In the genomic region with DNA sequence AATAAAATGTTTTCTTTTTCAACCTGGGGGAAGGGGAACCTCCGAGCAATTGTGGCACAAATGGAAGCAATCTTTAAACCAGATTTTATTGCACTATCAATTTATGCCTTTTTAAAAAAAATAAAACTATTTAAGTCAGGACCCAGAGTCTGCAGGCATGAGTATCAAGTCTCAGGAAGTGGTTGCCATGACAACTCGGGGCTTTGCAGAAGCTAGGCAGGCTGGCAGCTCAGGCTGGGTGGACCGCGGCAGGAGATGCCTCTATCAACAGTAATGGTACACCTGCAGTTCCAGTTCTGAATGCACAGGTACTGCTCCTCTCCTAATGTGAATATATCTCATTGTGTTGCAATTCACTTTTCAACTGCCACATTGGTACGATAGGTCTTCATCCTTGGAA, we compare ENCODE assay signal across 16 cellular contexts.
DNase-seq lines count a peak whose midpoint lies in the region; FAIRE-seq and TF ChIP-seq lines count a peak whose summit lies in the region.
"Had no signal": no experiment of that assay in that cellular context is flagged by ENCODE, and none has a peak within 500 bp of the region (broad histone marks: within the 10 kb centered on the region; RNA-seq: fewer than 3 reads in every experiment).

No MANE protein-coding gene starts in this region.

- DNase-seq in DMS53 (lab: John Stamatoyannopoulos, UW) (peak; percentile 54), DMS53 treated with DMSO at 0.1 percent for 48 hours (lab: John Stamatoyannopoulos, UW; ENCODE audit: unreplicated experiment) (no peak), MM.1S (peak; percentile 48), SJCRH30 (peak; percentile 8 to 16), mesendoderm (peak; percentile 48), thyroid gland (no peak), small intestine (no peak)
- no peak for DNase-seq in activated CD8-positive, alpha-beta memory T cell treated with anti-CD3 and anti-CD28 coated beads for 24 hours
- DNase-seq: activated CD4-positive, CD25-positive, alpha-beta regulatory T cell treated with anti-CD3 and anti-CD28 coated beads, Interleukin-2, amount 50 U/mL, for 72 hours; activated naive CD8-positive, alpha-beta T cell treated with anti-CD3 and anti-CD28 coated beads, Interleukin-2, amount 10 ng/mL, durations not matched to agents 7 days and 5 days; activated T-cell treated with anti-CD3 and anti-CD28 coated beads for 4 hours; CD4-positive, alpha-beta memory T cell; effector memory CD8-positive, alpha-beta T cell; immature natural killer cell; NCI-H1105 had no signal

- no peaks in the 10 kb centered on the region for H4K20me1 ChIP-seq in MM.1S (ENCODE audit: insufficient read depth, low read length)

- no peak overlapping the region for H4K5ac ChIP-seq in mesendoderm (ENCODE audit: low read length)

- H3K9ac ChIP-seq in MM.1S (ENCODE audit: low read length) (no peak overlapping the region), mesendoderm (ENCODE audit: low read length) (no peak overlapping the region)

- H3K9me3 ChIP-seq in MM.1S (replicated peaks; ENCODE audit: insufficient read depth, low read length) (no peaks in the 10 kb centered on the region), SJCRH30 (replicated peaks) (no peaks in the 10 kb centered on the region), thyroid gland (no peaks in the 10 kb centered on the region), small intestine (ENCODE audit: control insufficient read depth, low read depth) (no peaks in the 10 kb centered on the region)
- H3K9me3 ChIP-seq: vagina had no signal

- no peak for TF ChIP-seq CTCF in MM.1S (IDR thresholded peaks at IDR 0.05; ENCODE audit: low read length)
- TF ChIP-seq CTCF in thyroid gland (IDR thresholded peaks at IDR 0.05) = no peak

- no peak overlapping the region for H3K27ac ChIP-seq in MM.1S (ENCODE audit: low read length)
- H3K27ac ChIP-seq in SJCRH30 = no peak overlapping the region
- H3K27ac ChIP-seq in mesendoderm (ENCODE audit: low read depth, low read length) = no peak overlapping the region
- H3K27ac ChIP-seq in thyroid gland = no peak overlapping the region
- H3K27ac ChIP-seq in small intestine (ENCODE audit: low read depth in 1 of 2, low read length in 1 of 2) = no peak overlapping the region
- H3K27ac ChIP-seq: vagina had no signal

- H2AK5ac ChIP-seq in mesendoderm (ENCODE audit: low read length) = no peak overlapping the region

- H3K36me3 ChIP-seq in MM.1S (replicated peaks; ENCODE audit: insufficient read depth, low read length) (no peaks in the 10 kb centered on the region), SJCRH30 (no peaks in the 10 kb centered on the region), mesendoderm (ENCODE audit: control insufficient read depth, insufficient read depth, low read length) (no peaks in the 10 kb centered on the region), thyroid gland (no peaks in the 10 kb centered on the region), small intestine (ENCODE audit: control insufficient read depth in 2 of 2, insufficient read depth in 2 of 2, low read length in 2 of 2) (no peaks in the 10 kb centered on the region)
- H3K36me3 ChIP-seq: vagina had no signal

- H3K4me3 ChIP-seq in MM.1S (ENCODE audit: low read length) (no peak overlapping the region), SJCRH30 (no peak overlapping the region), mesendoderm (ENCODE audit: low read length) (no peak overlapping the region), thyroid gland (replicated peaks in 1 of 3) (no peak overlapping the region), small intestine (ENCODE audit: low read depth in 1 of 2, low read length in 2 of 2) (no peak overlapping the region)
- H3K4me3 ChIP-seq: vagina had no signal

- no peak overlapping the region for H2BK5ac ChIP-seq in mesendoderm (ENCODE audit: low read length)

- H3K23ac ChIP-seq in mesendoderm (ENCODE audit: low read length) = no peak overlapping the region

- H3K79me2 ChIP-seq in MM.1S (ENCODE audit: low read length) (no peaks in the 10 kb centered on the region), mesendoderm (ENCODE audit: control insufficient read depth, insufficient read depth, low read length) (no peaks in the 10 kb centered on the region)

- H3F3A ChIP-seq in MM.1S (ENCODE audit: insufficient read depth, low read length) = no peaks in the 10 kb centered on the region

- H3K4ac ChIP-seq in mesendoderm (ENCODE audit: low read depth, low read length) = no peak overlapping the region

- no peaks in the 10 kb centered on the region for H3K27me3 ChIP-seq in MM.1S (replicated peaks; ENCODE audit: insufficient read depth, low read length)
- no peaks in the 10 kb centered on the region for H3K27me3 ChIP-seq in SJCRH30
- H3K27me3 ChIP-seq in mesendoderm (ENCODE audit: insufficient read depth, low read length, poor library complexity) = no peaks in the 10 kb centered on the region
- no peaks in the 10 kb centered on the region for H3K27me3 ChIP-seq in thyroid gland
- no peaks in the 10 kb centered on the region for H3K27me3 ChIP-seq in small intestine (ENCODE audit: control insufficient read depth in 2 of 2, insufficient read depth in 2 of 2, low read length in 2 of 2)
- H3K27me3 ChIP-seq: vagina had no signal

- H2BK15ac ChIP-seq in mesendoderm (replicated peaks; ENCODE audit: low read depth) = no peak overlapping the region

- H3K56ac ChIP-seq in mesendoderm (ENCODE audit: low read length) = no peak overlapping the region

- no CpG with 5 or more reads among the region's 5 CpGs for WGBS in mesendoderm (ENCODE audit: extremely low coverage, insufficient coverage, low lambda C conversion rate)
- WGBS in thyroid gland, 2 donors = 50 to 62% methylated on average over 5 of the region's 5 CpGs
- WGBS in small intestine, 3 donors = 39 to 47% (median 43%) methylated on average over 5 of the region's 5 CpGs

- no peaks in the 10 kb centered on the region for H3K9me2 ChIP-seq in MM.1S (replicated peaks; ENCODE audit: insufficient read depth, low read length)

- H3K18ac ChIP-seq in mesendoderm (ENCODE audit: low read length) = no peak overlapping the region

- FAIRE-seq in small intestine (lab: Jason Lieb, UNC) = no peak

- no peak overlapping the region for H2AFZ ChIP-seq in MM.1S (ENCODE audit: low read length)

- H2BK120ac ChIP-seq in mesendoderm (ENCODE audit: low read depth, low read length) = no peak overlapping the region

- H3K4me2 ChIP-seq in MM.1S (ENCODE audit: low read depth, low read length) (no peak overlapping the region), mesendoderm (ENCODE audit: low read length) (no peak overlapping the region)

- intact Hi-C loops in thyroid gland (cut with DNase I) = loop anchor here (10.0 kb wide), 1 partner anchor 56 kb away; no protein-coding TSS in a partner anchor

- H3K79me1 ChIP-seq in mesendoderm (ENCODE audit: low read length) = no peaks in the 10 kb centered on the region

- H4K8ac ChIP-seq in mesendoderm (ENCODE audit: low read depth, low read length) = no peak overlapping the region

- no peaks in the 10 kb centered on the region for H3K4me1 ChIP-seq in MM.1S (ENCODE audit: low read length)
- H3K4me1 ChIP-seq in SJCRH30 = no peaks in the 10 kb centered on the region
- H3K4me1 ChIP-seq in mesendoderm (ENCODE audit: control insufficient read depth, low read depth, low read length) = no peaks in the 10 kb centered on the region
- H3K4me1 ChIP-seq in thyroid gland = peaks cover 5 to 6% of the 10 kb centered on the region in 2 donors
- H3K4me1 ChIP-seq in small intestine (ENCODE audit: control insufficient read depth in 2 of 2, insufficient read depth in 1 of 2, low read depth in 1 of 2, low read length in 1 of 2) = no peaks in the 10 kb centered on the region
- H3K4me1 ChIP-seq: vagina had no signal

- no peak for TF ChIP-seq POLR2A in thyroid gland (IDR thresholded peaks at IDR 0.05)

Comparison
In these comparisons a context has a peak if more than half of its experiments do, and no peak if none do; other contexts are left out.
1. DNase-seq: peak in DMS53 (single experiment), MM.1S (single experiment), SJCRH30 (2 of 2) and mesendoderm (single experiment); none in DMS53 treated with DMSO at 0.1 percent for 48 hours (single experiment), activated CD8-positive, alpha-beta memory T cell treated with anti-CD3 and anti-CD28 coated beads for 24 hours (single experiment), thyroid gland (0 of 2) and small intestine (single experiment).